Comparison of ENCODE assay signal across 28 cellular contexts in the genomic region with DNA sequence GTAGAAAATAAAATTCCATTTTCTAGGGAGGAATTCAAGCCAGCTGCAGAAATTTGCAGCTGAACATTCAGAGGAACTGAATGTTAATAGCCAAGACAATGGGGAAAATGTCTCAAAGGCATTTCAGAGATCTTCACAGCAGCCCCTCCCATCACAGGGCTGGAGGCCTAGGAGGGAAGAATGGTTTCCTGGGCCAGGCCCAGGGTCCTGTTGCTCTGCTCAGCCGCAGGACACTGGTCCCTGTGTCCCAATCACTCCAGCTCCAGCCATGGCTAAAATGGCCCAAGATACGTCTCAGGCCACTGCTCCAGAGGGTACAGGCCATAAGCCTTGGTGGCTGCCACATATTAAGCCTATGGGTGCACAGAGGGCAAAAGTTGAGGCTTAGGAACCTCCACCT.
"Had no signal": no experiment of that assay in that cellular context is flagged by ENCODE, and none has a peak within 500 bp of the region (broad histone marks: within the 10 kb centered on the region; RNA-seq: fewer than 3 reads in every experiment).

No MANE protein-coding gene starts in this region.

- FAIRE-seq: colon, endometrium, endothelial cell of umbilical vein, frontal cortex had no signal

- DNase-seq: colonic mucosa; cortex of kidney; dermis blood vessel endothelial cell; dorsolateral prefrontal cortex; effector CD4-positive, alpha-beta T cell; effector CD8-positive, alpha-beta T cell; effector memory CD4-positive, alpha-beta T cell; effector memory CD8-positive, alpha-beta T cell; endodermal cell; erythroblast; esophagus squamous epithelium; foreskin fibroblast; foreskin keratinocyte; foreskin melanocyte; gastrocnemius medialis; glutamatergic neuron; head of caudate nucleus; heart left ventricle; heart right ventricle had no signal

- H3K27me3 ChIP-seq: colonic mucosa, dorsolateral prefrontal cortex, esophagus muscularis mucosa, esophagus squamous epithelium, foreskin keratinocyte, gastrocnemius medialis, gastroesophageal sphincter, heart left ventricle, heart right ventricle had no signal

- H3K9me3 ChIP-seq: colonic mucosa, gastrocnemius medialis had no signal

- H3K4me3 ChIP-seq: colonic mucosa, coronary artery, dorsolateral prefrontal cortex, esophagus muscularis mucosa, esophagus squamous epithelium, gastrocnemius medialis, gastroesophageal sphincter, heart left ventricle, heart right ventricle had no signal

- H3K4me1 ChIP-seq: colonic mucosa, esophagus muscularis mucosa, esophagus squamous epithelium, foreskin keratinocyte, gastroesophageal sphincter, heart left ventricle, heart right ventricle had no signal

- H3K36me3 ChIP-seq: colonic mucosa, esophagus muscularis mucosa, gastrocnemius medialis, heart left ventricle, heart right ventricle had no signal

- ATAC-seq: effector memory CD8-positive, alpha-beta T cell; esophagus mucosa; foreskin keratinocyte; gastrocnemius medialis; gastroesophageal sphincter; heart left ventricle; heart right ventricle had no signal

- H3K27ac ChIP-seq: colonic mucosa, coronary artery, dorsolateral prefrontal cortex, epithelial cell of prostate, esophagus muscularis mucosa, esophagus squamous epithelium, foreskin keratinocyte, gastrocnemius medialis, gastroesophageal sphincter, heart left ventricle, heart right ventricle had no signal
